ENCODE assay signal across 13 cellular contexts in genomic region chr12:57724936-57725740, GRCh38. TPM values are rescaled to one million over a fixed set of nuclear protein-coding genes. Genes with fewer than 3 reads are reported as not detected.
A peak's percentile ranks its signal among the peaks of the same experiment; 100 is the strongest.
DNase-seq lines count a peak whose midpoint lies in the region; ATAC-seq and TF ChIP-seq lines count a peak whose summit lies in the region.
"Had no signal": no experiment of that assay in that cellular context is flagged by ENCODE, and none has a peak within 500 bp of the region (broad histone marks: within the 10 kb centered on the region; RNA-seq: fewer than 3 reads in every experiment).

No MANE protein-coding gene starts in this region.

- no peak for TF ChIP-seq CTCF in CD4-positive, alpha-beta T cell (IDR thresholded peaks at IDR 0.05)
- no peak for TF ChIP-seq CTCF in WTC11 (IDR thresholded peaks at IDR 0.05)
- TF ChIP-seq CTCF in ascending aorta (IDR thresholded peaks at IDR 0.05): no peak

- no peaks in the 10 kb centered on the region for H3K9me3 ChIP-seq in CD4-positive, alpha-beta T cell (ENCODE audit: control insufficient read depth, low read length)
- no peaks in the 10 kb centered on the region for H3K9me3 ChIP-seq in ES-I3 (ENCODE audit: control insufficient read depth, insufficient read depth, low read length)
- no peaks in the 10 kb centered on the region for H3K9me3 ChIP-seq in ascending aorta
- H3K9me3 ChIP-seq: gastrocnemius medialis, Peyer's patch, testis had no signal

- H3K4me1 Mint-ChIP-seq in CD4-positive, alpha-beta T cell (ENCODE audit: low read depth): peaks cover 21% of the 10 kb centered on the region
- peaks cover 15% of the 10 kb centered on the region for H3K4me1 Mint-ChIP-seq in WTC11
- peaks cover 16 to 44% (median 33%) of the 10 kb centered on the region in 4 donors for H3K4me1 Mint-ChIP-seq in naive thymus-derived CD8-positive, alpha-beta T cell

- no peaks in the 10 kb centered on the region for H3K9me3 Mint-ChIP-seq in CD4-positive, alpha-beta T cell
- H3K9me3 Mint-ChIP-seq in WTC11: no peaks in the 10 kb centered on the region
- H3K9me3 Mint-ChIP-seq in naive thymus-derived CD8-positive, alpha-beta T cell: no peaks in the 10 kb centered on the region

- H3K27me3 Mint-ChIP-seq in CD4-positive, alpha-beta T cell: no peaks in the 10 kb centered on the region
- peaks cover 75% of the 10 kb centered on the region for H3K27me3 Mint-ChIP-seq in WTC11 (ENCODE audit: low read depth)
- no peaks in the 10 kb centered on the region for H3K27me3 Mint-ChIP-seq in naive thymus-derived CD8-positive, alpha-beta T cell

- H3K4me3 Mint-ChIP-seq in CD4-positive, alpha-beta T cell: no peak overlapping the region
- H3K4me3 Mint-ChIP-seq in WTC11: peak overlapping the region; percentile 37; the same call in 1 of the 2 replicates
- peak overlapping the region in 1 of 10 donors; percentile 20 for H3K4me3 Mint-ChIP-seq in naive thymus-derived CD8-positive, alpha-beta T cell

- peaks cover 4% of the 10 kb centered on the region; the same call in 1 of the 2 replicates for H3K4me1 ChIP-seq in ES-I3 (ENCODE audit: insufficient read depth, low read length)
- H3K4me1 ChIP-seq in ascending aorta: peaks cover 0 to 12% of the 10 kb centered on the region in 2 donors

- intact Hi-C loops in CD4-positive, alpha-beta T cell (cut with DNase I, micrococcal nuclease): no loop called here
- intact Hi-C loops in ascending aorta (cut with DNase I): loop anchor here (5.0 kb wide), 1 partner anchor 42 kb away; the partner anchor contains the start of gene CYP27B1

- peak overlapping the region; percentile 23; the same call in 1 of the 2 replicates for H3K9ac ChIP-seq in ES-I3 (ENCODE audit: low read depth, low read length)

- H3K36me3 ChIP-seq in ES-I3 (ENCODE audit: insufficient read depth, low read length) (no peaks in the 10 kb centered on the region), ascending aorta (peaks cover 15 to 17% of the 10 kb centered on the region in 2 donors)

- peaks cover 72% of the 10 kb centered on the region for H3K36me3 Mint-ChIP-seq in CD4-positive, alpha-beta T cell (ENCODE audit: low read depth)
- no peaks in the 10 kb centered on the region for H3K36me3 Mint-ChIP-seq in WTC11
- peaks cover 0 to 56% (median 6%) of the 10 kb centered on the region in 3 donors for H3K36me3 Mint-ChIP-seq in naive thymus-derived CD8-positive, alpha-beta T cell

- peak overlapping the region; percentile 31 for H3K27ac ChIP-seq in CD4-positive, alpha-beta T cell (ENCODE audit: low read depth, low read length)
- H3K27ac ChIP-seq in ascending aorta: no peak overlapping the region
- H3K27ac ChIP-seq: Peyer's patch, testis had no signal

- no peaks in the 10 kb centered on the region for H3K27me3 ChIP-seq in CD4-positive, alpha-beta T cell (ENCODE audit: control insufficient read depth, insufficient read depth, low read length)
- H3K27me3 ChIP-seq in ascending aorta: peaks cover 3% of the 10 kb centered on the region
- H3K27me3 ChIP-seq: testis had no signal

- H3K4me3 ChIP-seq in ascending aorta: no peak overlapping the region

- POLR2A ChIA-PET in CD4-positive, alpha-beta T cell (lab: Charles Lee): interaction anchor here (1.3 to 1.5 kb wide), 2 partner anchors 16 to 32 kb away, joined by 4 to 10 read pairs; no protein-coding TSS in a partner anchor
- POLR2A ChIA-PET in WTC11 (lab: Charles Lee): interaction anchor here (1.0 kb wide), 1 partner anchor 12 kb away, joined by 6 read pairs; no protein-coding TSS in a partner anchor
- POLR2A ChIA-PET in naive thymus-derived CD8-positive, alpha-beta T cell (lab: Charles Lee): interaction anchor here (1.0 to 1.7 kb wide), 6 partner anchors 11 to 20 kb away, joined by 3 to 16 read pairs (median 4); partner anchors contain the start of genes AGAP2 and TSPAN31

- no peak for ATAC-seq in CD4-positive, alpha-beta T cell (ENCODE audit: poor library complexity)
- ATAC-seq in WTC11: no peak
- no peak for ATAC-seq in naive thymus-derived CD8-positive, alpha-beta T cell
- no peak for ATAC-seq in GM18505 (IDR thresholded peaks at IDR 0.05; ENCODE audit: unreplicated experiment)

- CTCF ChIA-PET in CD4-positive, alpha-beta T cell (lab: Charles Lee): no interaction called here
- CTCF ChIA-PET in WTC11 (lab: Charles Lee): interaction anchor here (1.0 to 5.8 kb wide), 26 partner anchors 11 to 389 kb away, joined by 3 to 146 read pairs (median 6); partner anchors contain the start of genes AGAP2, ARHGEF25, B4GALNT1 and CDK4

- TF ChIP-seq POLR2A in GM18505 (IDR thresholded peaks at IDR 0.05; ENCODE audit: borderline replicate concordance, extremely low read depth, insufficient read depth, insufficient read length): no peak

- H3K27ac Mint-ChIP-seq in CD4-positive, alpha-beta T cell: peak overlapping the region; percentile 59
- no peak overlapping the region for H3K27ac Mint-ChIP-seq in WTC11
- H3K27ac Mint-ChIP-seq in naive thymus-derived CD8-positive, alpha-beta T cell: peak overlapping the region in 9 of 10 donors; percentile 11 to 91 (median 67)

- no peak for DNase-seq in CD4-positive, alpha-beta T cell
- DNase-seq in WTC11 (ENCODE audit: low spot score): no peak
- no peak for DNase-seq in naive thymus-derived CD8-positive, alpha-beta T cell
- no peak for DNase-seq in KG1 (lab: John Stamatoyannopoulos, UW)
- no peak for DNase-seq in ascending aorta (ENCODE audit: low spot score in 2 of 2)
- DNase-seq: effector CD4-positive, alpha-beta T cell had no signal

TF ChIP-seq in WTC11, 78 proteins besides CTCF, POLR2A, EP300 and RAD21 (continues in another document):
- TF ChIP-seq NR3C1 (CRISPR knock-in tag; conservative IDR thresholded peaks at IDR 0.05; ENCODE audit: low read depth) (no peak), USF2 (CRISPR knock-in tag; IDR thresholded peaks at IDR 0.05) (no peak), ATF6 (CRISPR knock-in tag; IDR thresholded peaks at IDR 0.05) (no peak), GRHL2 (CRISPR knock-in tag; IDR thresholded peaks at IDR 0.05; ENCODE audit: insufficient replicate concordance, severe bottlenecking) (no peak), NFYB (CRISPR knock-in tag; conservative IDR thresholded peaks at IDR 0.05; ENCODE audit: low read depth) (no peak), RORB (CRISPR knock-in tag; IDR thresholded peaks at IDR 0.05) (no peak), E2F1 (CRISPR knock-in tag; IDR thresholded peaks at IDR 0.05) (no peak)

RNA-seq across cellular contexts. Expression of gene AGAP2, which starts 13.4 kb away (rescaled TPM):
- 10 to 100 TPM; 21.0 to 21.2 TPM for total RNA-seq in CD4-positive, alpha-beta T cell
- 2.0 to 2.7 TPM (median 2.3 TPM) in 3 replicates for total RNA-seq in WTC11 (2021)
- 10 to 100 TPM; 54.4 to 58.8 TPM for total RNA-seq in naive thymus-derived CD8-positive, alpha-beta T cell
- polyA plus RNA-seq in naive thymus-derived CD8-positive, alpha-beta T cell: 1 to 10 TPM; 4.3 to 6.9 (median 5.6) TPM
- 11.5 TPM for total RNA-seq in ascending aorta
- total RNA-seq: GM23248, kidney epithelial cell had no signal
- polyA plus RNA-seq: GM23248 had no signal

RNA-seq across cellular contexts. Expression of gene TSPAN31, which starts 19.7 kb away (rescaled TPM):
- total RNA-seq in CD4-positive, alpha-beta T cell: 10 to 100 TPM; 10.3 to 10.7 TPM
- total RNA-seq in WTC11 (2021): 9.9 to 18.6 TPM (median 18.4 TPM) in 3 replicates
- 10 to 100 TPM; 22.5 to 24.8 TPM for total RNA-seq in naive thymus-derived CD8-positive, alpha-beta T cell
- 10 to 100 TPM; 42.2 to 53.3 (median 47.3) TPM for polyA plus RNA-seq in naive thymus-derived CD8-positive, alpha-beta T cell
- total RNA-seq in ascending aorta: 42.3 TPM

RNA-seq across cellular contexts. Expression of gene CDK4, which starts 27.0 kb away (rescaled TPM):
- total RNA-seq in CD4-positive, alpha-beta T cell: 10 to 100 TPM in 1 of 2 experiments, 1 to 10 TPM in 1; 8.7 to 10.8 TPM
- total RNA-seq in WTC11 (2021) (125 to 152 TPM (median 145 TPM) in 3 replicates), ascending aorta (82.6 TPM)
- 10 to 100 TPM; 44.6 to 49.0 TPM for total RNA-seq in naive thymus-derived CD8-positive, alpha-beta T cell
- polyA plus RNA-seq in naive thymus-derived CD8-positive, alpha-beta T cell: 100 to 1,000 TPM in 1 of 3 donors, 10 to 100 TPM in 2; 71.3 to 101 (median 80.5) TPM

RNA-seq across cellular contexts. Expression of gene MARCHF9, which starts 29.8 kb away (rescaled TPM):
- total RNA-seq in CD4-positive, alpha-beta T cell: 10 to 100 TPM; 39.9 to 40.8 TPM
- 6.2 to 9.6 TPM (median 9.2 TPM) in 3 replicates for total RNA-seq in WTC11 (2021)
- 10 to 100 TPM; 59.5 to 64.8 TPM for total RNA-seq in naive thymus-derived CD8-positive, alpha-beta T cell
- 1 to 10 TPM; 2.2 to 6.6 (median 4.5) TPM for polyA plus RNA-seq in naive thymus-derived CD8-positive, alpha-beta T cell
- 8.4 TPM for total RNA-seq in ascending aorta

RNA-seq across cellular contexts. Expression of gene OS9, which starts 31.2 kb away (rescaled TPM):
- total RNA-seq in CD4-positive, alpha-beta T cell: 100 to 1,000 TPM; 108 to 112 TPM
- total RNA-seq in WTC11 (2021) (77.5 to 93.9 TPM (median 93.1 TPM) in 3 replicates), ascending aorta (233 TPM)
- 100 to 1,000 TPM; 158 to 166 TPM for total RNA-seq in naive thymus-derived CD8-positive, alpha-beta T cell
- 10 to 100 TPM; 53.6 to 56.3 (median 53.6) TPM for polyA plus RNA-seq in naive thymus-derived CD8-positive, alpha-beta T cell
